In genomic region chr1:51157411-51157810, GRCh38 we compare ENCODE assay signal across 23 cellular contexts. TPM values are rescaled to one million over a fixed set of nuclear protein-coding genes. Genes with fewer than 3 reads are reported as not detected.
A peak's percentile ranks its signal among the peaks of the same experiment; 100 is the strongest.
DNase-seq lines count a peak whose midpoint lies in the region; TF ChIP-seq lines count a peak whose summit lies in the region.
"Had no signal": no experiment of that assay in that cellular context is flagged by ENCODE, and none has a peak within 500 bp of the region (broad histone marks: within the 10 kb centered on the region; RNA-seq: fewer than 3 reads in every experiment).

No MANE protein-coding gene starts in this region.

- H3K4me3 ChIP-seq in prostate gland: no peak overlapping the region
- H3K4me3 ChIP-seq in left ventricle myocardium inferior: no peak overlapping the region

- DNase-seq in NCI-H2171 treated with DMSO at 0.1 percent for 48 hours (lab: John Stamatoyannopoulos, UW) (peak; percentile 7), NCI-H2171 (lab: John Stamatoyannopoulos, UW) (no peak), NCI-H69 (lab: John Stamatoyannopoulos, UW) (peak; percentile 9), fibroblast of peridontal ligament (ENCODE audit: extremely low read depth) (peak; percentile 8), prostate gland (ENCODE audit: low spot score) (no peak), NCI-H2081 treated with DMSO at 0.1 percent for 48 hours (lab: John Stamatoyannopoulos, UW) (no peak), NCI-H1092 (lab: John Stamatoyannopoulos, UW) (no peak), left ventricle myocardium inferior (no peak)
- DNase-seq: ACHN; CD4-positive, CD25-positive, alpha-beta regulatory T cell; DMS153; NCI-H1694; NCI-H2029 treated with DMSO at 0.1 percent for 48 hours; NCI-H524; NCI-H82; NK-92 treated with Interleukin-12 subunit alpha and Interleukin-12 subunit beta, amount 100 ng/mL, for 24 hours; SHP77; T-helper 1 cell had no signal

- TF ChIP-seq POLR2A in prostate gland (IDR thresholded peaks at IDR 0.05): no peak

- no peaks in the 10 kb centered on the region for H3K9me3 ChIP-seq in prostate gland
- H3K9me3 ChIP-seq in left ventricle myocardium inferior (replicated peaks): peaks cover 26% of the 10 kb centered on the region

- no peaks in the 10 kb centered on the region for H3K27me3 ChIP-seq in prostate gland (replicated peaks; ENCODE audit: insufficient read depth)
- H3K27me3 ChIP-seq in left ventricle myocardium inferior (ENCODE audit: low read depth): peaks cover 16% of the 10 kb centered on the region

- H3K4me1 ChIP-seq in prostate gland (replicated peaks) (no peaks in the 10 kb centered on the region), left ventricle myocardium inferior (no peaks in the 10 kb centered on the region)

- intact Hi-C loops in prostate gland (cut with DNase I): no loop called here
- intact Hi-C loops in left ventricle myocardium inferior (cut with micrococcal nuclease): no loop called here

- H3K27ac ChIP-seq in prostate gland (no peak overlapping the region), left ventricle myocardium inferior (replicated peaks) (no peak overlapping the region)
- H3K27ac ChIP-seq: 22Rv1, RWPE1 had no signal

- 58% methylated on average over 4 of the region's 4 CpGs for WGBS in prostate gland

- no peak for TF ChIP-seq CTCF in prostate gland (IDR thresholded peaks at IDR 0.05)
- TF ChIP-seq CTCF in left ventricle myocardium inferior (IDR thresholded peaks at IDR 0.05; ENCODE audit: borderline replicate concordance): no peak

- no peaks in the 10 kb centered on the region for H3K36me3 ChIP-seq in prostate gland
- no peaks in the 10 kb centered on the region for H3K36me3 ChIP-seq in left ventricle myocardium inferior

RNA-seq across cellular contexts. Expression of gene C1orf185, which starts 55.4 kb away (rescaled TPM):
- total RNA-seq in prostate gland (not detected), left ventricle myocardium inferior (not detected)
- total RNA-seq: CD4-positive, CD25-positive, alpha-beta regulatory T cell; G401; H4; MCF 10A had no signal

Comparison
In these comparisons a context has a peak if more than half of its experiments do, and no peak if none do; other contexts are left out.
1. DNase-seq: peak in NCI-H2171 treated with DMSO at 0.1 percent for 48 hours (single experiment), NCI-H69 (single experiment) and fibroblast of peridontal ligament (single experiment); none in NCI-H2171 (single experiment), prostate gland (single experiment), NCI-H2081 treated with DMSO at 0.1 percent for 48 hours (single experiment), NCI-H1092 (single experiment) and left ventricle myocardium inferior (single experiment).